In the genomic region with DNA sequence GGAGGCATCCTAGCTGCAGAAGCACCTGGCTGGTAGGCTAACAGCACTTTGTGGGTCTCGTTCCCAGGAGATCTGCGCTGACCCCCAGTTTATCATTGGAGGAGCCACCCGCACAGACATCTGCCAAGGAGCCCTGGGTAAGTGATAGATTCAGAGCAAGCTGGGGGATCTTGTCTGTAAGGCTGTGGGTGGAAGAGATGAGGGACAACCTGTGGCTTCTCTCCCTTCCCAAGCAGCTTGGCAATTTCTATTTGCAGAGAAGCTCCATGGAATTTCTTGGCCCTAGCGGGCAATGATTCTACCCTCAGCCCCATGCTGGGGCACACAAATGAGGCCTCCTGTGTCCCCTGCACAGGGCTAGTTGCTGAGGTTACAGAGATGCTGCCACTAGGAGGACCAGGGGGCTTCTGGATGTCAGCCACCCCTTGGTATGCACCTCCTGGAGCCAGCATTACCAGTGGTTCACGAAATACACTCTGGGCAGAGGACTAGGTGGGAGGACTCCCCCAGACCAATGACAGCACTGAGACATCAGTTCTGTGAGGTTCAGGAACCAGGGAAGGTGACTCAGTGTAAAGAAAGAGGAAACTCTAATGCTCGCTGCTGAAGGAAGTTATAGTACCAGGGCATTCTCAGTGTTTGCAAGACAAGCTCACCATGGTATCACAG, we compare ENCODE assay signal across 1 cellular context.
TF ChIP-seq lines count a peak whose summit lies in the region.

No MANE protein-coding gene starts in this region.

TF ChIP-seq in K562, 482 proteins besides CTCF, POLR2A, EP300 and RAD21:
- peak; percentile 46; the same call in 1 of the 2 replicates for TF ChIP-seq ZNF263 (CRISPR knock-in tag; IDR thresholded peaks at IDR 0.05; ENCODE audit: borderline replicate concordance)
- TF ChIP-seq BRCA1 (IDR thresholded peaks at IDR 0.05) = no peak
- no peak for TF ChIP-seq BRCA1 (CRISPR knock-in tag; IDR thresholded peaks at IDR 0.05)
